Comparison of ENCODE assay signal across 1 cellular context in genomic region chr11:66291303-66291705, GRCh38.
TF ChIP-seq lines count a peak whose summit lies in the region.

No MANE protein-coding gene starts in this region.

TF ChIP-seq in A549, 52 proteins besides CTCF, POLR2A, EP300 and RAD21 (continued from another document):
- TF ChIP-seq ZSCAN20 (CRISPR knock-in tag; IDR thresholded peaks at IDR 0.05) (no peak), RNF2 (IDR thresholded peaks at IDR 0.05; ENCODE audit: borderline replicate concordance, low read depth) (no peak), E2F6 (IDR thresholded peaks at IDR 0.05; ENCODE audit: borderline replicate concordance, low read depth) (no peak)
